In genomic region chr6:31733734-31734133, GRCh38 we compare ENCODE assay signal across 7 cellular contexts. TPM values are rescaled to one million over a fixed set of nuclear protein-coding genes. Genes with fewer than 3 reads are reported as not detected.
DNase-seq lines count a peak whose midpoint lies in the region; ATAC-seq and TF ChIP-seq lines count a peak whose summit lies in the region.
"Had no signal": no experiment of that assay in that cellular context is flagged by ENCODE, and none has a peak within 500 bp of the region (broad histone marks: within the 10 kb centered on the region; RNA-seq: fewer than 3 reads in every experiment).

No MANE protein-coding gene starts in this region.

- intact Hi-C loops in heart right ventricle (cut with DNase I) = loop anchor here in 2 of 10 donors (10.0 kb wide), 2 partner anchors 61 to 101 kb away; partner anchors contain the start of gene VARS1 (in 1 of the 2)
- intact Hi-C loops in left cardiac atrium (cut with DNase I) = loop anchor here in 1 of 2 donors (10.0 kb wide), 2 partner anchors 61 to 101 kb away; partner anchors contain the start of gene VARS1

- ATAC-seq in heart right ventricle = no peak
- ATAC-seq in left cardiac atrium = no peak

- peaks cover 9 to 75% (median 68%) of the 10 kb centered on the region in 9 donors for H3K4me1 ChIP-seq in heart right ventricle

- no peaks in the 10 kb centered on the region for H3K9me3 ChIP-seq in heart right ventricle

- H3K27me3 Mint-ChIP-seq in type B pancreatic cell = no peaks in the 10 kb centered on the region

- DNase-seq in heart right ventricle = no peak
- DNase-seq in left cardiac atrium = no peak
- DNase-seq in fibroblast of mammary gland (ENCODE audit: low read depth) = no peak
- DNase-seq in type B pancreatic cell (ENCODE audit: extremely low spot score, unreplicated experiment) = no peak
- no peak for DNase-seq in epidermal melanocyte (ENCODE audit: insufficient read length, low spot score)
- no peak for DNase-seq in stimulated activated CD4-positive, alpha-beta T cell treated with anti-CD3 and anti-CD28 coated beads, Interleukin-2, amount 100 ng/mL, for 48 hours
- DNase-seq: caudate nucleus had no signal

- H3K4me1 Mint-ChIP-seq in type B pancreatic cell (ENCODE audit: unreplicated experiment) = peaks cover 39% of the 10 kb centered on the region

- H3K9me3 Mint-ChIP-seq in type B pancreatic cell = no peaks in the 10 kb centered on the region

- H3K27ac ChIP-seq in heart right ventricle = peak overlapping the region in 7 of 10 donors; percentile 87 to 98 (median 96)

- WGBS in heart right ventricle, 2 donors = 79% methylated on average over 4 of the region's 4 CpGs

- H3K4me3 ChIP-seq in heart right ventricle (peak overlapping the region in 4 of 10 donors; percentile 67 to 94 (median 83)), fibroblast of mammary gland (ENCODE audit: control insufficient read depth, low read depth, low read length) (peak overlapping the region; percentile 87)

- H3K27ac Mint-ChIP-seq in type B pancreatic cell = peak overlapping the region; percentile 56

- H3K4me3 Mint-ChIP-seq in type B pancreatic cell = peak overlapping the region; percentile 98

- no peak for TF ChIP-seq CTCF in heart right ventricle (IDR thresholded peaks at IDR 0.05)
- no peak for TF ChIP-seq CTCF in fibroblast of mammary gland (conservative IDR thresholded peaks at IDR 0.05; ENCODE audit: control insufficient read depth, insufficient read depth, low read depth, low read length)
- TF ChIP-seq CTCF in type B pancreatic cell (conservative IDR thresholded peaks at IDR 0.05) = no peak

- H3K36me3 Mint-ChIP-seq in type B pancreatic cell = peaks cover 29% of the 10 kb centered on the region

- no peaks in the 10 kb centered on the region for H3K27me3 ChIP-seq in heart right ventricle

- H3K36me3 ChIP-seq in heart right ventricle = peaks cover 0 to 46% (median 29%) of the 10 kb centered on the region in 9 donors

RNA-seq across cellular contexts. Expression of gene CLIC1, which starts 2.6 kb away (rescaled TPM):
- 100 to 1,000 TPM in 2 of 10 donors, 10 to 100 TPM in 8; 64.5 to 219 (median 87.9) TPM for total RNA-seq in heart right ventricle
- 100 to 1,000 TPM in 1 of 2 donors, 10 to 100 TPM in 1; 51.1 to 400 TPM for polyA plus RNA-seq in heart right ventricle
- total RNA-seq in left cardiac atrium = 100 to 1,000 TPM; 151 to 196 TPM
- total RNA-seq in type B pancreatic cell (ENCODE audit: low replicate concordance) = 294 and 381 TPM in 2 replicates

RNA-seq across cellular contexts. Expression of gene DDAH2, which starts 4.6 kb away (rescaled TPM):
- total RNA-seq in heart right ventricle (10 to 100 TPM; 35.2 to 61.6 (median 51.5) TPM), left cardiac atrium (10 to 100 TPM; 55.6 to 56.2 TPM), type B pancreatic cell (ENCODE audit: low replicate concordance) (101 and 138 TPM in 2 replicates)
- 100 to 1,000 TPM in 1 of 2 donors, 10 to 100 TPM in 1; 96.4 to 117 TPM for polyA plus RNA-seq in heart right ventricle

RNA-seq across cellular contexts. Expression of gene MSH5, which starts 6.1 kb away (rescaled TPM):
- total RNA-seq in heart right ventricle (1 to 10 TPM in 8 of 10 donors, under 1 TPM in 2; 0.89 to 4.3 (median 2.6) TPM), left cardiac atrium (1 to 10 TPM; 2.6 to 3.0 TPM), type B pancreatic cell (ENCODE audit: low replicate concordance) (20.7 and 46.7 TPM in 2 replicates)
- polyA plus RNA-seq in heart right ventricle = 1 to 10 TPM in 1 of 2 donors, under 1 TPM in 1; 0.97 to 6.1 TPM

RNA-seq across cellular contexts. Expression of gene MPIG6B, which starts 10.6 kb away (rescaled TPM):
- total RNA-seq in heart right ventricle = under 1 TPM in 7 of 10 donors, not detected in 3; 0.11 to 0.97 (median 0.27) TPM
- polyA plus RNA-seq in heart right ventricle = under 1 TPM; 0.13 to 0.37 TPM
- under 1 TPM; 0.39 to 0.41 TPM for total RNA-seq in left cardiac atrium
- total RNA-seq in type B pancreatic cell (ENCODE audit: low replicate concordance) = 0.41 and 0.81 TPM in 2 replicates

RNA-seq across cellular contexts. Expression of gene LY6G6C, which starts 12.2 kb away (rescaled TPM):
- not detected for total RNA-seq in heart right ventricle
- polyA plus RNA-seq in heart right ventricle = not detected
- not detected for total RNA-seq in left cardiac atrium
- 2.5 and 16.2 TPM in 2 replicates for total RNA-seq in type B pancreatic cell (ENCODE audit: low replicate concordance)
